8 cellular contexts compared by ENCODE assay signal in the genomic region with DNA sequence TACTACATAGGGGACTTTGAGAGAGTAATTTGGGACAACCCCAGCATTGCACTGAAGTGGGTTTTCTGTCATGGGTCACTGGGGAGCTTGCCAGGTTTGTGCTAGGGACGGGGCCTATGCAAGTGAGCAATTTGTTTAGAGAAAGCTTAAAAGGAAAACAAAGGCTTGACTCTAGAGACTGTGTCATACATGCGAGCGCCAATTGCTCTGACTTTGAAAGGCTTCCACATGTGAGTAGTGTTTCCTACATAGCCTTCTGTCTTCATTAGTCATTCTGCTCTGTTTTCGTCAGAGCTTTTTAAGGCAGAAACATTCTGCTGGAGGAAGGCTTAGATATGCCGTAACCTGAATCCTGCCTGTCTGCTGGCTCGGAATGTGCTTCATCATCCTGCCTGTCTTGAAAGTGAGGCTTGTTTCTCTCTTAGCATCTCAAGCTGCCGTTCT. TPM values are rescaled to one million over a fixed set of nuclear protein-coding genes. Genes with fewer than 3 reads are reported as not detected.
DNase-seq lines count a peak whose midpoint lies in the region; ATAC-seq and TF ChIP-seq lines count a peak whose summit lies in the region.

No MANE protein-coding gene starts in this region.

- H3K4me1 Mint-ChIP-seq in activated naive CD4-positive, alpha-beta T cell treated with anti-CD3 and anti-CD28 coated beads for 36 hours (ENCODE audit: low read depth): peaks cover 20% of the 10 kb centered on the region
- peaks cover 23% of the 10 kb centered on the region for H3K4me1 Mint-ChIP-seq in type B pancreatic cell (ENCODE audit: unreplicated experiment)

- intact Hi-C loops in activated naive CD4-positive, alpha-beta T cell treated with anti-CD3 and anti-CD28 coated beads for 36 hours (cut with micrococcal nuclease): loop anchor here (1.0 kb wide), 1 partner anchor 10 kb away; no protein-coding TSS in a partner anchor

- no peak overlapping the region for H3K4me3 ChIP-seq in brain microvascular endothelial cell (ENCODE audit: low read depth, low read length)
- no peak overlapping the region for H3K4me3 ChIP-seq in HAP-1

- ATAC-seq in HG03469 (IDR thresholded peaks at IDR 0.05; ENCODE audit: unreplicated experiment): no peak

- H3K4me3 Mint-ChIP-seq in activated naive CD4-positive, alpha-beta T cell treated with anti-CD3 and anti-CD28 coated beads for 36 hours: no peak overlapping the region
- no peak overlapping the region for H3K4me3 Mint-ChIP-seq in type B pancreatic cell

- H3K9me3 Mint-ChIP-seq in activated naive CD4-positive, alpha-beta T cell treated with anti-CD3 and anti-CD28 coated beads for 36 hours: no peaks in the 10 kb centered on the region
- H3K9me3 Mint-ChIP-seq in type B pancreatic cell: no peaks in the 10 kb centered on the region

- peaks cover 71% of the 10 kb centered on the region for H3K36me3 Mint-ChIP-seq in activated naive CD4-positive, alpha-beta T cell treated with anti-CD3 and anti-CD28 coated beads for 36 hours (ENCODE audit: low read depth)
- H3K36me3 Mint-ChIP-seq in type B pancreatic cell: peaks cover 29% of the 10 kb centered on the region

- peak overlapping the region; percentile 92 for H3K27ac ChIP-seq in brain microvascular endothelial cell

- no peaks in the 10 kb centered on the region; the same call in 1 of the 2 replicates for H3K4me1 ChIP-seq in HAP-1

- peak; percentile 67 for DNase-seq in activated naive CD4-positive, alpha-beta T cell treated with anti-CD3 and anti-CD28 coated beads for 36 hours
- DNase-seq in activated naive CD4-positive, alpha-beta T cell treated with Interleukin-2 at 50 U/mL for 16 hours: no peak
- peak; percentile 97 for DNase-seq in brain microvascular endothelial cell
- peak; percentile 50 for DNase-seq in kidney tubule cell (ENCODE audit: low spot score)
- DNase-seq in type B pancreatic cell (ENCODE audit: extremely low spot score, unreplicated experiment): no peak
- no peak for DNase-seq in NCI-H1436 treated with DMSO at 0.1 percent for 48 hours (lab: John Stamatoyannopoulos, UW)
- DNase-seq in HAP-1 (ENCODE audit: low spot score in 2 of 2): no peak

- no peaks in the 10 kb centered on the region for H3K27me3 Mint-ChIP-seq in activated naive CD4-positive, alpha-beta T cell treated with anti-CD3 and anti-CD28 coated beads for 36 hours (ENCODE audit: low read depth)
- no peaks in the 10 kb centered on the region for H3K27me3 Mint-ChIP-seq in type B pancreatic cell

- H3K36me3 ChIP-seq in brain microvascular endothelial cell (replicated peaks) (no peaks in the 10 kb centered on the region), HAP-1 (replicated peaks) (peaks cover 92% of the 10 kb centered on the region)

- in situ Hi-C loops in brain microvascular endothelial cell (cut with HindIII; ENCODE audit: low pct_ligation_motif_present, low sequenced_read_pairs) (no loop called here), HAP-1 (cut with MboI; ENCODE audit: low sequenced_read_pairs) (loop anchor here (25.0 kb wide), 1 partner anchor 844 kb away; the partner anchor contains the start of genes GDAP2 and WDR3)

- TF ChIP-seq CTCF in brain microvascular endothelial cell (IDR thresholded peaks at IDR 0.05; ENCODE audit: low read depth, low read length, missing control alignments) (no peak), type B pancreatic cell (conservative IDR thresholded peaks at IDR 0.05) (no peak)

- H3K27me3 ChIP-seq in brain microvascular endothelial cell (replicated peaks) (no peaks in the 10 kb centered on the region), HAP-1 (ENCODE audit: low read depth) (no peaks in the 10 kb centered on the region)

- CTCF ChIA-PET in activated naive CD4-positive, alpha-beta T cell treated with anti-CD3 and anti-CD28 coated beads for 36 hours (lab: Charles Lee): interaction anchor here (0.8 to 3.3 kb wide), 9 partner anchors 11 to 368 kb away, joined by 3 to 20 read pairs (median 12); partner anchors contain the start of gene TTF2

- H3K9me3 ChIP-seq in HAP-1: no peaks in the 10 kb centered on the region

- no peak overlapping the region for H3K27ac Mint-ChIP-seq in activated naive CD4-positive, alpha-beta T cell treated with anti-CD3 and anti-CD28 coated beads for 36 hours
- H3K27ac Mint-ChIP-seq in type B pancreatic cell: peak overlapping the region; percentile 89

RNA-seq across cellular contexts. Expression of gene TRIM45, which starts 28.4 kb away (rescaled TPM):
- total RNA-seq in activated naive CD4-positive, alpha-beta T cell treated with anti-CD3 and anti-CD28 coated beads for 36 hours: under 1 TPM; 0.17 TPM
- 19.8 and 23.3 TPM in 2 replicates for total RNA-seq in type B pancreatic cell (ENCODE audit: low replicate concordance)

RNA-seq across cellular contexts. Expression of gene TTF2, which starts 33.0 kb away (rescaled TPM):
- total RNA-seq in activated naive CD4-positive, alpha-beta T cell treated with anti-CD3 and anti-CD28 coated beads for 36 hours: 100 to 1,000 TPM; 113 to 122 TPM
- 28.3 and 47.5 TPM in 2 replicates for total RNA-seq in type B pancreatic cell (ENCODE audit: low replicate concordance)

Comparison
In these comparisons a context has a peak if more than half of its experiments do, and no peak if none do; other contexts are left out.
1. DNase-seq: peak in activated naive CD4-positive, alpha-beta T cell treated with anti-CD3 and anti-CD28 coated beads for 36 hours (single experiment), brain microvascular endothelial cell (single experiment) and kidney tubule cell (single experiment); none in activated naive CD4-positive, alpha-beta T cell treated with Interleukin-2 at 50 U/mL for 16 hours (single experiment), type B pancreatic cell (single experiment), NCI-H1436 treated with DMSO at 0.1 percent for 48 hours (single experiment) and HAP-1 (0 of 2).
2. RNA of gene TRIM45, which starts 28.4 kb away (total RNA-seq): 19.8 to 23.3 TPM in type B pancreatic cell; 0.17 TPM in activated naive CD4-positive, alpha-beta T cell treated with anti-CD3 and anti-CD28 coated beads for 36 hours; every median in the first group is over 10 times any median in the second.